ENCODE assay signal across 1 cellular context in genomic region chr7:2373646-2374045, GRCh38.
TF ChIP-seq lines count a peak whose summit lies in the region.

No MANE protein-coding gene starts in this region.

TF ChIP-seq in K562, 482 proteins besides CTCF, POLR2A, EP300 and RAD21:
- no peak for TF ChIP-seq ATF1 (CRISPR knock-in tag; IDR thresholded peaks at IDR 0.05)
- no peak for TF ChIP-seq ATF1 (tag; IDR thresholded peaks at IDR 0.05)
- peak; percentile 12 for TF ChIP-seq RBFOX2 (IDR thresholded peaks at IDR 0.05; ENCODE audit: low read depth, low read length)
